In genomic region chr4:53196195-53196641, GRCh38 we compare ENCODE assay signal across 1 cellular context.
TF ChIP-seq lines count a peak whose summit lies in the region.

No MANE protein-coding gene starts in this region.

TF ChIP-seq in IMR-90, 13 proteins besides CTCF, POLR2A, EP300 and RAD21 (continued from another document):
- no peak for TF ChIP-seq RCOR1 (IDR thresholded peaks at IDR 0.05; ENCODE audit: insufficient replicate concordance, low read length)
- no peak for TF ChIP-seq USF2 (IDR thresholded peaks at IDR 0.05; ENCODE audit: low read depth, low read length)
- no peak for TF ChIP-seq BHLHE40 (IDR thresholded peaks at IDR 0.05; ENCODE audit: low read depth, low read length)
- no peak for TF ChIP-seq CEBPB (IDR thresholded peaks at IDR 0.05; ENCODE audit: low read depth, low read length)
- TF ChIP-seq MAFK (IDR thresholded peaks at IDR 0.05; ENCODE audit: low read depth, low read length) = no peak
